14 cellular contexts compared by ENCODE assay signal in genomic region chr12:114163766-114164165, GRCh38.
A peak's percentile ranks its signal among the peaks of the same experiment; 100 is the strongest.
DNase-seq lines count a peak whose midpoint lies in the region; FAIRE-seq and TF ChIP-seq lines count a peak whose summit lies in the region.
"Had no signal": no experiment of that assay in that cellular context is flagged by ENCODE, and none has a peak within 500 bp of the region (broad histone marks: within the 10 kb centered on the region; RNA-seq: fewer than 3 reads in every experiment).

No MANE protein-coding gene starts in this region.

- BruUV-seq in endothelial cell of umbilical vein (replicated peaks; lab: Mats Ljungman, UMichigan), result no TSS peak

- no peak overlapping the region for H2AFZ ChIP-seq in endothelial cell of umbilical vein (ENCODE audit: low read depth, low read length)
- no peak overlapping the region for H2AFZ ChIP-seq in smooth muscle cell (ENCODE audit: low read depth)

- no peak overlapping the region for H3K9ac ChIP-seq in endothelial cell of umbilical vein (replicated peaks; ENCODE audit: extremely low read depth, insufficient read depth, low read length)
- no peak overlapping the region for H3K9ac ChIP-seq in smooth muscle cell (ENCODE audit: low read depth)

- H3K27me3 ChIP-seq in endothelial cell of umbilical vein (ENCODE audit: control insufficient read depth in 2 of 2, insufficient read depth in 2 of 2, low read length in 2 of 2) (no peaks in the 10 kb centered on the region), smooth muscle cell (ENCODE audit: low read depth) (peaks cover 45% of the 10 kb centered on the region)

- no peaks in the 10 kb centered on the region for H3K9me1 ChIP-seq in endothelial cell of umbilical vein (replicated peaks; ENCODE audit: control insufficient read depth, extremely low read depth, insufficient read depth, low read length)

- no peak overlapping the region for H3K4me3 ChIP-seq in endothelial cell of umbilical vein (replicated peaks in 1 of 3; ENCODE audit: insufficient read depth in 1 of 3, low read depth in 1 of 3, low read length in 3 of 3)
- H3K4me3 ChIP-seq in smooth muscle cell, result no peak overlapping the region
- H3K4me3 ChIP-seq: thoracic aorta had no signal

- H3K4me1 ChIP-seq in endothelial cell of umbilical vein (ENCODE audit: control insufficient read depth, extremely low read depth, insufficient read depth, low read length) (no peaks in the 10 kb centered on the region), smooth muscle cell (ENCODE audit: low read depth) (no peaks in the 10 kb centered on the region)

- intact Hi-C loops in endothelial cell of umbilical vein (cut with micrococcal nuclease), result no loop called here

- no peaks in the 10 kb centered on the region for H3F3A ChIP-seq in smooth muscle cell (ENCODE audit: low read depth)

- H3K4me2 ChIP-seq in endothelial cell of umbilical vein (ENCODE audit: insufficient read depth, low read length) (no peak overlapping the region), smooth muscle cell (no peak overlapping the region)

- POLR2A ChIA-PET in endothelial cell of umbilical vein (lab: Charles Lee), result no interaction called here

- FAIRE-seq in RCC 7860 (lab: Jason Lieb, UNC) (peak; percentile 59), endothelial cell of umbilical vein (lab: Jason Lieb, UNC) (no peak), urothelium cell line (lab: Jason Lieb, UNC) (peak; percentile 46)
- FAIRE-seq: colon, frontal cortex, small intestine, TTC549 had no signal

- H3K36me3 ChIP-seq in endothelial cell of umbilical vein (ENCODE audit: control insufficient read depth in 2 of 2, extremely low read depth in 1 of 2, insufficient read depth in 2 of 2, low read length in 2 of 2) (no peaks in the 10 kb centered on the region), smooth muscle cell (ENCODE audit: low read depth) (no peaks in the 10 kb centered on the region)
- H3K36me3 ChIP-seq: thoracic aorta had no signal

- TF ChIP-seq CTCF in endothelial cell of umbilical vein (IDR thresholded peaks at IDR 0.05; ENCODE audit: extremely low read depth in 1 of 2, insufficient read depth in 1 of 2, low read depth in 1 of 2, low read length in 2 of 2) (no peak), smooth muscle cell (IDR thresholded peaks at IDR 0.05; ENCODE audit: borderline replicate concordance, insufficient read depth, poor library complexity, severe bottlenecking) (no peak)

- H4K20me1 ChIP-seq in endothelial cell of umbilical vein (replicated peaks; ENCODE audit: control insufficient read depth, extremely low read depth, insufficient read depth, low read length), result no peaks in the 10 kb centered on the region
- H4K20me1 ChIP-seq in smooth muscle cell (ENCODE audit: low read depth), result no peaks in the 10 kb centered on the region

- peaks cover 8% of the 10 kb centered on the region for H3K9me3 ChIP-seq in endothelial cell of umbilical vein (replicated peaks; ENCODE audit: control insufficient read depth, insufficient read depth, low read length)
- no peaks in the 10 kb centered on the region for H3K9me3 ChIP-seq in smooth muscle cell (replicated peaks; ENCODE audit: low read depth)
- H3K9me3 ChIP-seq: thoracic aorta had no signal

- DNase-seq in H4 (ENCODE audit: low spot score) (peak; percentile 45), RCC 7860 (ENCODE audit: low spot score) (peak; percentile 81), endothelial cell of umbilical vein (ENCODE audit: low read depth, low spot score) (no peak), urothelium cell line (ENCODE audit: low spot score) (peak; percentile 82), smooth muscle cell (lab: John Stamatoyannopoulos, UW; ENCODE audit: unreplicated experiment) (no peak)
- no peak for DNase-seq in activated CD8-positive, alpha-beta memory T cell treated with anti-CD3 and anti-CD28 coated beads, Interleukin-2, amount 50 U/mL, for 48 hours
- DNase-seq in activated naive CD4-positive, alpha-beta T cell (lab: John Stamatoyannopoulos, UW), result no peak
- DNase-seq: Calu3, occipital lobe, small intestine had no signal

- H3K79me2 ChIP-seq in endothelial cell of umbilical vein (ENCODE audit: control insufficient read depth, insufficient read depth, low read length), result no peaks in the 10 kb centered on the region
- no peaks in the 10 kb centered on the region for H3K79me2 ChIP-seq in smooth muscle cell (ENCODE audit: low read depth)

- H3K27ac ChIP-seq in endothelial cell of umbilical vein (ENCODE audit: insufficient read depth, low read depth, low read length) (no peak overlapping the region), smooth muscle cell (ENCODE audit: low read depth) (no peak overlapping the region)
- H3K27ac ChIP-seq: thoracic aorta had no signal

- TF ChIP-seq POLR2A in endothelial cell of umbilical vein (IDR thresholded peaks at IDR 0.05; ENCODE audit: low read depth, low read length), result no peak

- CTCF ChIA-PET in endothelial cell of umbilical vein (lab: Charles Lee), result no interaction called here

- WGBS in smooth muscle cell (ENCODE audit: low lambda C conversion rate), result 38% methylated on average over 4 of the region's 4 CpGs

- dilution Hi-C loops in endothelial cell of umbilical vein (cut with MboI; ENCODE audit: extremely low pct_ligation_motif_present, low sequenced_read_pairs), result no loop called here

TF ChIP-seq in endothelial cell of umbilical vein, 7 proteins besides CTCF, POLR2A, EP300 and RAD21:
- TF ChIP-seq FOS (IDR thresholded peaks at IDR 0.05; ENCODE audit: borderline replicate concordance, insufficient read depth, low read length) (peak; percentile 15), MAX (IDR thresholded peaks at IDR 0.05; ENCODE audit: insufficient read depth, insufficient read length) (no peak), GATA2 (IDR thresholded peaks at IDR 0.05; ENCODE audit: insufficient read depth, insufficient read length, low read depth, low read length) (no peak), JUN (IDR thresholded peaks at IDR 0.05; ENCODE audit: borderline replicate concordance, insufficient read depth, insufficient read length, low read depth) (no peak), MYC (IDR thresholded peaks at IDR 0.05; ENCODE audit: low read depth, low read length) (no peak), POLR2AphosphoS5 (IDR thresholded peaks at IDR 0.05; ENCODE audit: insufficient read depth, low read depth, low read length) (no peak), EZH2 (IDR thresholded peaks at IDR 0.05; ENCODE audit: borderline replicate concordance, low read depth, low read length, severe bottlenecking) (no peak)

Comparison
In these comparisons a context has a peak if more than half of its experiments do, and no peak if none do; other contexts are left out.
1. DNase-seq: peak in H4 (single experiment), RCC 7860 (single experiment) and urothelium cell line (single experiment); none in endothelial cell of umbilical vein (single experiment), smooth muscle cell (single experiment), activated CD8-positive, alpha-beta memory T cell treated with anti-CD3 and anti-CD28 coated beads, Interleukin-2, amount 50 U/mL, for 48 hours (single experiment) and activated naive CD4-positive, alpha-beta T cell (0 of 4).